Comparison of ENCODE assay signal across 15 cellular contexts in the genomic region with DNA sequence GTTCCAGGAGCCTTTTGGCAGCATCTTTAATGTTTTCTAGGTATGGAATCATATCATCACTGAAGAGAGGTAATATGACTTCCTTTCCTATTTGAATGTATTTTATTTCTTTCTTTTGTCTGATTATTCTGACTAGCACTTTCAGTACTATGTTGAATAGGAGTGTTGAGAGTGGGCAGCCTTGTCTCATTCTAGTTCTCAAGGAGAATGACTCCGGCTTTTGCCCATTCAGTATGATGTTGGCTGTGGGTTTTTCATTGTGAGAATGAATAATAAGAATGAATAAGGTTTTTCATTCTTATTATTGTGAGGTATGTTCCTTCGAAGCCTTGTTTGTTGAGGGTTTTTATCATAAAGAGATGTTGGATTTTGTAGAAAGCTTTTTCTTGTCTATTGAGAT.
DNase-seq lines count a peak whose midpoint lies in the region; ATAC-seq lines count a peak whose summit lies in the region.
"Had no signal": no experiment of that assay in that cellular context is flagged by ENCODE, and none has a peak within 500 bp of the region (broad histone marks: within the 10 kb centered on the region; RNA-seq: fewer than 3 reads in every experiment).

No MANE protein-coding gene starts in this region.

- H3K36me3 Mint-ChIP-seq in activated T-cell treated with anti-CD3 and anti-CD28 coated beads, Interleukin-2, amount 50 U/mL, for 72 hours (ENCODE audit: insufficient read depth in 2 of 2): peaks cover 9 to 20% of the 10 kb centered on the region in 2 donors
- H3K36me3 Mint-ChIP-seq in activated T-helper 17 cell treated with anti-CD3 and anti-CD28 coated beads, Interleukin-2, amount 50 U/mL, for 72 hours (ENCODE audit: low read depth): peaks cover 8% of the 10 kb centered on the region
- H3K36me3 Mint-ChIP-seq: CD14-positive monocyte had no signal

- no peak for DNase-seq in activated CD4-positive, CD25-positive, alpha-beta regulatory T cell (lab: John Stamatoyannopoulos, UW)
- DNase-seq in activated T-cell treated with anti-CD3 and anti-CD28 coated beads, Interleukin-2, amount 50 U/mL, for 72 hours: peak in 1 of 2 donors; percentile 19
- no peak for DNase-seq in activated T-cell treated with anti-CD3 and anti-CD28 coated beads for 4 hours
- DNase-seq: 8988T; CD4-positive, alpha-beta memory T cell; DMS153; DMS79; GDM1; GOT3; H7 had no signal

- H3K4me3 Mint-ChIP-seq in activated T-cell treated with anti-CD3 and anti-CD28 coated beads, Interleukin-2, amount 50 U/mL, for 72 hours: peak overlapping the region in 1 of 2 donors; percentile 69
- peak overlapping the region; percentile 27 for H3K4me3 Mint-ChIP-seq in activated T-helper 17 cell treated with anti-CD3 and anti-CD28 coated beads, Interleukin-2, amount 50 U/mL, for 72 hours
- H3K4me3 Mint-ChIP-seq: CD14-positive monocyte had no signal

- peak overlapping the region; percentile 82 for H3K27ac Mint-ChIP-seq in activated T-cell treated with anti-CD3 and anti-CD28 coated beads, Interleukin-2, amount 50 U/mL, for 72 hours
- peak overlapping the region; percentile 80 for H3K27ac Mint-ChIP-seq in activated T-helper 17 cell treated with anti-CD3 and anti-CD28 coated beads, Interleukin-2, amount 50 U/mL, for 72 hours
- H3K27ac Mint-ChIP-seq: CD14-positive monocyte; CD4-positive, alpha-beta memory T cell had no signal

- H3K9me3 Mint-ChIP-seq in activated T-cell treated with anti-CD3 and anti-CD28 coated beads, Interleukin-2, amount 50 U/mL, for 72 hours: peaks cover 8 to 9% of the 10 kb centered on the region in 2 donors
- peaks cover 4% of the 10 kb centered on the region for H3K9me3 Mint-ChIP-seq in activated T-helper 17 cell treated with anti-CD3 and anti-CD28 coated beads, Interleukin-2, amount 50 U/mL, for 72 hours

- H3K4me1 Mint-ChIP-seq in activated T-cell treated with anti-CD3 and anti-CD28 coated beads, Interleukin-2, amount 50 U/mL, for 72 hours (ENCODE audit: low read depth): peaks cover 30% of the 10 kb centered on the region
- peaks cover 19% of the 10 kb centered on the region for H3K4me1 Mint-ChIP-seq in activated T-helper 17 cell treated with anti-CD3 and anti-CD28 coated beads, Interleukin-2, amount 50 U/mL, for 72 hours

- no peaks in the 10 kb centered on the region for H3K27me3 Mint-ChIP-seq in activated T-cell treated with anti-CD3 and anti-CD28 coated beads, Interleukin-2, amount 50 U/mL, for 72 hours (ENCODE audit: low read depth)
- no peaks in the 10 kb centered on the region for H3K27me3 Mint-ChIP-seq in activated T-helper 17 cell treated with anti-CD3 and anti-CD28 coated beads, Interleukin-2, amount 50 U/mL, for 72 hours
- H3K27me3 Mint-ChIP-seq: CD4-positive, alpha-beta memory T cell had no signal

- peak; percentile 32 to 77 for ATAC-seq in activated CD4-positive, CD25-positive, alpha-beta regulatory T cell treated with anti-CD3 and anti-CD28 coated beads, Interleukin-2, amount 50 U/mL, for 24 hours
- peak; percentile 60 to 89 for ATAC-seq in activated T-cell treated with anti-CD3 and anti-CD28 coated beads, Interleukin-2, amount 50 U/mL, for 72 hours (replicated peaks in 1 of 2)
- ATAC-seq in activated T-helper 17 cell treated with anti-CD3 and anti-CD28 coated beads, Interleukin-2, amount 50 U/mL, for 72 hours (replicated peaks): peak; percentile 89
- no peak for ATAC-seq in GM18870 (IDR thresholded peaks at IDR 0.05; ENCODE audit: unreplicated experiment)
- ATAC-seq in GM19351 (IDR thresholded peaks at IDR 0.05; ENCODE audit: unreplicated experiment): no peak

Comparison
In these comparisons a context has a peak if more than half of its experiments do, and no peak if none do; other contexts are left out.
1. ATAC-seq: peak in activated CD4-positive, CD25-positive, alpha-beta regulatory T cell treated with anti-CD3 and anti-CD28 coated beads, Interleukin-2, amount 50 U/mL, for 24 hours (2 of 2), activated T-cell treated with anti-CD3 and anti-CD28 coated beads, Interleukin-2, amount 50 U/mL, for 72 hours (2 of 2) and activated T-helper 17 cell treated with anti-CD3 and anti-CD28 coated beads, Interleukin-2, amount 50 U/mL, for 72 hours (single experiment); none in GM18870 (single experiment) and GM19351 (single experiment).